1 cellular context compared by ENCODE assay signal in the genomic region with DNA sequence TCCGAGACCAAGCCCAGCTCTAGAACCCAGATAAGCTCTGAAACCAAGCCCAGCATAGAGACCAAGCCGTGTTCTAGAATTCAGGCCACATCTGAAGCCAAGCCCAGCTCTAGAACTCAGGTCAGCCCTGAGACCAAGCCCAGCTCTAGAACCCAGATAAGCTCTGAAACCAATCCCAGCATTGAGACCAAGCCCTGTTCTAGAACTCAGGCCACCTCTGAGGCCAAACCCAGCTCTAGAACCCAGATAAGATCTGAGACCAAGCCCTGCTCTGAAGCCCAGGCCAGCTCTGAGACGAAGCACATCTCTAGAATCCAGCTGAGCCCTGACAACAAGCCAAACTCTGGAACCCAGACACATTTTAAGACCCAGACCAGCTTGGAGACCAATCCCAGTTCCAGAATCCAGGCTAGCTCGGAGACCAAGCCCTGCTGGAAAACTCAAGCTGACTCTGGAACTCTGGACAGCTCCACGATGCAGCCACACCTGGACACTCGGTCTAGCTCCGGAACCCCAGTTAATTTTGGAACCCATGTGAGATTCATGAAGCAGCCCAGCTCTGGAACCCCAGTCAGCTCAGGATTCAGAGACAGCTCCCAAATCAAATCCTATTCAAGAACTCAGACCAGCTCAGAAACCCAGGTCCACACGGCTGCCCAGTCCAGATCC.
TF ChIP-seq lines count a peak whose summit lies in the region.

No MANE protein-coding gene starts in this region.

TF ChIP-seq in endothelial cell of umbilical vein, 7 proteins besides CTCF, POLR2A, EP300 and RAD21:
- no peak for TF ChIP-seq FOS (IDR thresholded peaks at IDR 0.05; ENCODE audit: borderline replicate concordance, insufficient read depth, low read length)
- no peak for TF ChIP-seq EZH2 (IDR thresholded peaks at IDR 0.05; ENCODE audit: borderline replicate concordance, low read depth, low read length, severe bottlenecking)
- TF ChIP-seq GATA2 (IDR thresholded peaks at IDR 0.05; ENCODE audit: insufficient read depth, insufficient read length, low read depth, low read length) = no peak
- no peak for TF ChIP-seq MYC (IDR thresholded peaks at IDR 0.05; ENCODE audit: low read depth, low read length)
- no peak for TF ChIP-seq JUN (IDR thresholded peaks at IDR 0.05; ENCODE audit: borderline replicate concordance, insufficient read depth, insufficient read length, low read depth)
- TF ChIP-seq, protein P1, sequence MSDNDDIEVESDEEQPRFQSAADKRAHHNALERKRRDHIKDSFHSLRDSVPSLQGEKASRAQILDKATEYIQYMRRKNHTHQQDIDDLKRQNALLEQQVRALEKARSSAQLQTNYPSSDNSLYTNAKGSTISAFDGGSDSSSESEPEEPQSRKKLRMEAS (IDR thresholded peaks at IDR 0.05; ENCODE audit: insufficient read depth, insufficient read length) = no peak
- no peak for TF ChIP-seq POLR2AphosphoS5 (IDR thresholded peaks at IDR 0.05; ENCODE audit: insufficient read depth, low read depth, low read length)
